Comparison of ENCODE assay signal across 8 cellular contexts in the genomic region with DNA sequence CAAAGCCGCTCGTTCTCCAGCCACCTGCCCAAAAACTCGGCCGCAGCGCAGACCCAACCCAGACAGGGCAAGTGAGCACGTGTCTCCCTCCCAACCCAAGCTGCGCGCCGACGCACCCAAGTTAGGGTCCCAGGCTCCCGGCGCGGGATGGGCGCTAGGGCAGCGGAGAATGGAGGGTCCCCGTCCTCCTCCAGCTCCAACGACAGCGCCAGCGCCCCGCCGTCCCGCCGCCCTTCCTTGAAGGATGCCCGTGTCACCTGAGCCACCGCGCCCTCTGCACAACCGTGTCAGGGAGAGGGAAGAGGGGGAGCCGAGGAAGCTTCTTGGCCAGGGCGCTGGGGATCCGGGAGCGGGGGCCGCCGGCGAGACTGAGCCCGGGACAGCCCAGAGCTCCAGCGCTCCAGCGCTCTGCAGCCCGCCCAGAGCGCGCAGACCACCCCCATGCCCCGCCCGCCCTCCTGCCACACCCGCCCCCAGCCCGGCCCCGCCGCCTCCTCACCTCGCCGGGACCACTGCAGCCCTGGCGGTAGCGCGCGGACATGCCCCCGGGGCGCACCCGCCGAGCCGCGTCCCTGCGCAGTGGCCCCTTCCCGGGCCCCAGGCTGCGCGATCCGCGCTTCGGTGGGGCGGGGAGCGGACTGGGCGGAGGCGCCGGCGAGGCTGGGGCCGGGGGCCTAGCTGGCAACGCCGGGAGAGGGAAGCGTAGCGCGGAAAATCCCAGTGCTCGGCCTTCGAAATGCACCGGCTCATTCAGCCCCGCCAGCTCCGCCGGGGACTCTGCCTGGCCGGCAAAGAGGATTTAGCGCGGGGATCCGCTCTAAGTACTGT. TPM values are rescaled to one million over a fixed set of nuclear protein-coding genes. Genes with fewer than 3 reads are reported as not detected.
DNase-seq lines count a peak whose midpoint lies in the region; ATAC-seq and TF ChIP-seq lines count a peak whose summit lies in the region.

TSS of gene SLC16A12 (minus strand) at position 410 of the 828 bp plus-strand sequence. CDS start 73,016 bp downstream, outside the sequence.

- in situ Hi-C loops in Panc1 (cut with HindIII; ENCODE audit: low pct_unique_long_range_greater_than_20kb, low sequenced_read_pairs): no loop called here

- H3K9me3 ChIP-seq in CD8-positive, alpha-beta T cell (ENCODE audit: low read length): no peaks in the 10 kb centered on the region
- H3K9me3 ChIP-seq in Panc1 (ENCODE audit: control insufficient read depth, insufficient read depth, low read depth, low read length) (no peaks in the 10 kb centered on the region), ovary (no peaks in the 10 kb centered on the region)

- H3K4me1 Mint-ChIP-seq in CD8-positive, alpha-beta T cell (ENCODE audit: low read depth): peaks cover 13% of the 10 kb centered on the region

- no peaks in the 10 kb centered on the region for H3K9me3 Mint-ChIP-seq in CD8-positive, alpha-beta T cell

- peaks cover 15% of the 10 kb centered on the region for H3K27me3 ChIP-seq in CD8-positive, alpha-beta T cell (ENCODE audit: insufficient read depth, low read length)
- H3K27me3 ChIP-seq in Panc1 (ENCODE audit: control insufficient read depth, insufficient read depth, low read length): peaks cover 54% of the 10 kb centered on the region
- no peaks in the 10 kb centered on the region for H3K27me3 ChIP-seq in ovary

- no peak within 1 kb of the TSS for H3K4me3 ChIP-seq in CD8-positive, alpha-beta T cell (ENCODE audit: low read depth, low read length)
- H3K4me3 ChIP-seq in Panc1 (ENCODE audit: low read depth in 2 of 2, low read length in 2 of 2): peak within 1 kb of the TSS; percentile 35 to 37
- H3K4me3 ChIP-seq in foreskin fibroblast (ENCODE audit: low read depth in 1 of 2, low read length in 2 of 2): peak within 1 kb of the TSS; percentile 41
- H3K4me3 ChIP-seq in ovary: peak within 1 kb of the TSS; percentile 29

- H3K27ac Mint-ChIP-seq in CD8-positive, alpha-beta T cell: no peak within 1 kb of the TSS

- no peak for TF ChIP-seq EP300 in ovary (IDR thresholded peaks at IDR 0.05)

- H3K27ac ChIP-seq in CD8-positive, alpha-beta T cell (ENCODE audit: low read depth, low read length): no peak within 1 kb of the TSS
- no peak within 1 kb of the TSS for H3K27ac ChIP-seq in Panc1 (ENCODE audit: low read length)
- no peak within 1 kb of the TSS for H3K27ac ChIP-seq in ovary

- intact Hi-C loops in CD8-positive, alpha-beta T cell (cut with DNase I, micrococcal nuclease): no loop called here
- intact Hi-C loops in Panc1 (cut with micrococcal nuclease; ENCODE audit: unreplicated experiment) (no loop called here), ovary (cut with DNase I) (no loop called here)

- DNase-seq in CD8-positive, alpha-beta T cell: no peak
- DNase-seq in Panc1 (ENCODE audit: low read depth, low spot score) (no peak), foreskin fibroblast (peak in 1 of 2 donors; percentile 43), ovary (peak; percentile 17 to 71 (median 28)), putamen (ENCODE audit: low spot score) (no peak), T1000 (lab: John Stamatoyannopoulos, UW) (no peak), OCI-M1 (lab: John Stamatoyannopoulos, UW) (no peak)

- WGBS in ovary, 3 donors: 1% methylated on average over 63 to 87 of the region's 87 CpGs

- no peaks in the 10 kb centered on the region for H3K4me1 ChIP-seq in CD8-positive, alpha-beta T cell (ENCODE audit: insufficient read depth, low read length)
- H3K4me1 ChIP-seq in Panc1 (ENCODE audit: control insufficient read depth, insufficient read depth, low read length): peaks cover 6% of the 10 kb centered on the region; the same call in 1 of the 2 replicates
- peaks cover 3% of the 10 kb centered on the region for H3K4me1 ChIP-seq in ovary (ENCODE audit: insufficient read depth)

- H3K36me3 ChIP-seq in CD8-positive, alpha-beta T cell (ENCODE audit: insufficient read depth, low read length): no peaks in the 10 kb centered on the region
- H3K36me3 ChIP-seq in Panc1 (ENCODE audit: control insufficient read depth, insufficient read depth, low read length) (no peaks in the 10 kb centered on the region), ovary (no peaks in the 10 kb centered on the region)

- H3K4me3 Mint-ChIP-seq in CD8-positive, alpha-beta T cell: peak within 1 kb of the TSS; percentile 9

- no peak for TF ChIP-seq CTCF in CD8-positive, alpha-beta T cell (IDR thresholded peaks at IDR 0.05)
- TF ChIP-seq CTCF in Panc1 (IDR thresholded peaks at IDR 0.05): 0 out of 2 replicates have a peak, but pooled peaks have one; percentile 9
- no peak for TF ChIP-seq CTCF in foreskin fibroblast (IDR thresholded peaks at IDR 0.05; ENCODE audit: low read depth, low read length)
- no peak for TF ChIP-seq CTCF in ovary (IDR thresholded peaks at IDR 0.05)

- no peak for TF ChIP-seq POLR2A in ovary (IDR thresholded peaks at IDR 0.05)

- no peak for ATAC-seq in CD8-positive, alpha-beta T cell
- ATAC-seq in Panc1 (peak; percentile 82), HG03159 (IDR thresholded peaks at IDR 0.05; ENCODE audit: unreplicated experiment) (no peak)

- H3K36me3 Mint-ChIP-seq in CD8-positive, alpha-beta T cell: no peaks in the 10 kb centered on the region

- POLR2A ChIA-PET in CD8-positive, alpha-beta T cell (lab: Charles Lee): no interaction called here
- POLR2A ChIA-PET in Panc1 (lab: Charles Lee): interaction anchor here (0.5 kb wide), 1 partner anchor 122 kb away, joined by 3 read pairs; no protein-coding TSS in a partner anchor

- peaks cover 56% of the 10 kb centered on the region for H3K27me3 Mint-ChIP-seq in CD8-positive, alpha-beta T cell (ENCODE audit: low read depth)

- no TSS peak for BruUV-seq in Panc1 (replicated peaks; lab: Mats Ljungman, UMichigan)

- CTCF ChIA-PET in CD8-positive, alpha-beta T cell (lab: Charles Lee): no interaction called here
- CTCF ChIA-PET in Panc1 (lab: Charles Lee): no interaction called here

RNA-seq across cellular contexts. Expression of gene SLC16A12, which starts in this region (rescaled TPM):
- not detected for total RNA-seq in CD8-positive, alpha-beta T cell
- total RNA-seq in Panc1 (2021; ENCODE audit: unreplicated experiment): not detected
- not detected for polyA plus RNA-seq in Panc1 (2012; ENCODE audit: insufficient read length)
- total RNA-seq in ovary: 1 to 10 TPM in 4 of 7 donors, under 1 TPM in 3; 0.05 to 4.7 (median 1.1) TPM
- polyA plus RNA-seq in ovary: 1 to 10 TPM in 1 of 2 donors, under 1 TPM in 1; 0.40 to 1.2 TPM

Comparison
In these comparisons a context has a peak if more than half of its experiments do, and no peak if none do; other contexts are left out.
1. Peak in ATAC-seq and H3K4me3 ChIP-seq in Panc1; RNA of the gene not detected or under 1 TPM.
2. DNase-seq: peak in ovary (5 of 5); none in CD8-positive, alpha-beta T cell (0 of 7), Panc1 (single experiment), putamen (single experiment), T1000 (single experiment) and OCI-M1 (single experiment).